ENCODE assay signal across 9 cellular contexts in the genomic region with DNA sequence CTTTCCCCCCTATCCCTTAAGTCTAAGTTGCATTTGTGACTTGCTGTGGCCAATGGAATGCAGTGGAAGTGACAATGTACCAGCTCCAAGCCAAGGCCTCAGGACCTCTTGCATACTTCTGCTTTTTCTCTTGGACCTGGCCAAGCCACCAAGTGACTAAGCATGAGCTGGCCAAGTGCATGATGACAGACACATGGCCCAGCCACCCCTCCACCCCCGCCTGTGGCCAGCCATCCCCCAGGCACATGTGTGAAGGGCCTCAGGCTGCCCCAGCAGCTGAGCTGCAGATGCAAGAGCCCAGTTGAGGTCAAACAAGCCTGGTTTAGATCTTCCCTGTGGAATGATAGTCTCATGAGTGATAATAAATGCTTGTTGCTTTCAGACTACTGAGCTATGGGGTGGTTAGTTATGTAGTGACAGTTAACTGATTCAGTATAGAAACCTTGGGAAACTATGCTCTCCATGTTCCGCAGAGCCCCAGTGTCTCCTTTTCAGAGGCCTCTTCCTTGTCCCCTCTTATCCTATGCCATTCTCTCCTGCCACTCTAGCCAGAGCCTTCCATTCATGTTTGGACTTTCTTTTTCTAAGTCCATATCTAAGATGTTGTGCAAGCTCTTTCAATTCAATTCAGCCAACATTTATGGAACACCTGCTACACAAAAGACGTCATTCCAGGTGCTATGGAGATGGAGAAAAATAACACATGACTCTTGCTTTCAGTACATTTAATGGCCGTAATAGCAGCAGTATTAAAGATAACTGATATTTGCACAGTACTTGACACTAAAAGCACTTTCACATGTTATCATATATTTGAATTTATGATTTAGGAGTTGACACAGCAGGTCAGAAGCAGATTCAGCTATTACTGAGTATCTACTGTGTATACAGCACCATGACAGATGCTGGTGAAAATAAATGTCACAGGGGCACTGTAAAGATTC. TPM values are rescaled to one million over a fixed set of nuclear protein-coding genes. Genes with fewer than 3 reads are reported as not detected.
DNase-seq lines count a peak whose midpoint lies in the region; ATAC-seq and TF ChIP-seq lines count a peak whose summit lies in the region.
"Had no signal": no experiment of that assay in that cellular context is flagged by ENCODE, and none has a peak within 500 bp of the region (broad histone marks: within the 10 kb centered on the region; RNA-seq: fewer than 3 reads in every experiment).

No MANE protein-coding gene starts in this region.

- peak overlapping the region in 1 of 4 donors; percentile 3 for H3K27ac ChIP-seq in sigmoid colon
- no peak overlapping the region for H3K27ac ChIP-seq in MM.1S (ENCODE audit: low read length)
- H3K27ac ChIP-seq: C4-2B had no signal

- no peaks in the 10 kb centered on the region for H3K36me3 ChIP-seq in sigmoid colon
- no peaks in the 10 kb centered on the region for H3K36me3 ChIP-seq in MM.1S (replicated peaks; ENCODE audit: insufficient read depth, low read length)

- no peak overlapping the region for H3K27ac Mint-ChIP-seq in activated CD4-positive, alpha-beta T cell treated with anti-CD3 and anti-CD28 coated beads for 36 hours
- H3K27ac Mint-ChIP-seq in immature natural killer cell = no peak overlapping the region

- no peak overlapping the region for H3K9ac ChIP-seq in MM.1S (ENCODE audit: low read length)

- H3K79me2 ChIP-seq in MM.1S (ENCODE audit: low read length) = no peaks in the 10 kb centered on the region

- POLR2A ChIA-PET in activated CD4-positive, alpha-beta T cell treated with anti-CD3 and anti-CD28 coated beads for 36 hours (lab: Charles Lee) = no interaction called here

- peaks cover 0 to 52% (median 22%) of the 10 kb centered on the region in 4 donors for H3K4me1 ChIP-seq in sigmoid colon
- no peaks in the 10 kb centered on the region for H3K4me1 ChIP-seq in MM.1S (ENCODE audit: low read length)

- peak; percentile 42 for ATAC-seq in activated CD4-positive, alpha-beta T cell treated with anti-CD3 and anti-CD28 coated beads for 36 hours
- ATAC-seq in HG03460 (IDR thresholded peaks at IDR 0.05; ENCODE audit: unreplicated experiment) = no peak

- peaks cover 0 to under 1% (median 0%) of the 10 kb centered on the region in 4 donors for H3K9me3 ChIP-seq in sigmoid colon
- no peaks in the 10 kb centered on the region for H3K9me3 ChIP-seq in MM.1S (replicated peaks; ENCODE audit: insufficient read depth, low read length)

- H3K36me3 Mint-ChIP-seq in activated CD4-positive, alpha-beta T cell treated with anti-CD3 and anti-CD28 coated beads for 36 hours (ENCODE audit: low read depth) = no peaks in the 10 kb centered on the region
- H3K36me3 Mint-ChIP-seq in immature natural killer cell = no peaks in the 10 kb centered on the region

- TF ChIP-seq EP300 in sigmoid colon (IDR thresholded peaks at IDR 0.05) = no peak

- no peak overlapping the region for H3K4me2 ChIP-seq in MM.1S (ENCODE audit: low read depth, low read length)

- no peaks in the 10 kb centered on the region for H3F3A ChIP-seq in MM.1S (ENCODE audit: insufficient read depth, low read length)

- no peak overlapping the region for H3K4me3 ChIP-seq in fibroblast of pulmonary artery (replicated peaks; ENCODE audit: low read depth, low read length)
- H3K4me3 ChIP-seq in sigmoid colon = no peak overlapping the region
- no peak overlapping the region for H3K4me3 ChIP-seq in MM.1S (ENCODE audit: low read length)

- no peaks in the 10 kb centered on the region for H3K27me3 ChIP-seq in sigmoid colon
- no peaks in the 10 kb centered on the region for H3K27me3 ChIP-seq in MM.1S (replicated peaks; ENCODE audit: insufficient read depth, low read length)

- TF ChIP-seq POLR2A in sigmoid colon (IDR thresholded peaks at IDR 0.05) = no peak

- H3K4me3 Mint-ChIP-seq in activated CD4-positive, alpha-beta T cell treated with anti-CD3 and anti-CD28 coated beads for 36 hours = no peak overlapping the region
- no peak overlapping the region for H3K4me3 Mint-ChIP-seq in immature natural killer cell

- H3K9me3 Mint-ChIP-seq in activated CD4-positive, alpha-beta T cell treated with anti-CD3 and anti-CD28 coated beads for 36 hours (ENCODE audit: low read depth) = peaks cover under 1% of the 10 kb centered on the region
- no peaks in the 10 kb centered on the region for H3K9me3 Mint-ChIP-seq in immature natural killer cell

- no peaks in the 10 kb centered on the region for H4K20me1 ChIP-seq in MM.1S (ENCODE audit: insufficient read depth, low read length)

- 48 to 62% methylated on average over 4 of the region's 4 CpGs for WGBS in sigmoid colon, 2 donors

- intact Hi-C loops in activated CD4-positive, alpha-beta T cell treated with anti-CD3 and anti-CD28 coated beads for 36 hours (cut with DNase I, micrococcal nuclease) = no loop called here
- intact Hi-C loops in sigmoid colon (cut with DNase I) = no loop called here

- DNase-seq in activated CD4-positive, alpha-beta T cell treated with anti-CD3 and anti-CD28 coated beads for 36 hours = peak; percentile 22
- no peak for DNase-seq in activated CD4-positive, alpha-beta T cell treated with anti-CD3 and anti-CD28 coated beads, Interleukin-2, amount 50 U/mL, for 4 hours
- peak; percentile 96 for DNase-seq in RPMI7951 (ENCODE audit: low read depth)
- DNase-seq in fibroblast of pulmonary artery (ENCODE audit: low read depth) = peak; percentile 77
- peak; percentile 82 for DNase-seq in sigmoid colon
- no peak for DNase-seq in immature natural killer cell
- DNase-seq in MM.1S = no peak

- peaks cover 5% of the 10 kb centered on the region for H3K27me3 Mint-ChIP-seq in activated CD4-positive, alpha-beta T cell treated with anti-CD3 and anti-CD28 coated beads for 36 hours
- H3K27me3 Mint-ChIP-seq in immature natural killer cell (ENCODE audit: low read depth in 3 of 3) = peaks cover 2 to 3% (median 3%) of the 10 kb centered on the region in 3 donors

- H3K4me1 Mint-ChIP-seq in activated CD4-positive, alpha-beta T cell treated with anti-CD3 and anti-CD28 coated beads for 36 hours = no peaks in the 10 kb centered on the region
- no peaks in the 10 kb centered on the region for H3K4me1 Mint-ChIP-seq in immature natural killer cell

- no peak overlapping the region for H2AFZ ChIP-seq in MM.1S (ENCODE audit: low read length)

- no peak for TF ChIP-seq CTCF in fibroblast of pulmonary artery (IDR thresholded peaks at IDR 0.05; ENCODE audit: low read length, missing control alignments)
- no peak for TF ChIP-seq CTCF in sigmoid colon (IDR thresholded peaks at IDR 0.05)
- TF ChIP-seq CTCF in MM.1S (IDR thresholded peaks at IDR 0.05; ENCODE audit: low read length) = no peak

- CTCF ChIA-PET in activated CD4-positive, alpha-beta T cell treated with anti-CD3 and anti-CD28 coated beads for 36 hours (lab: Charles Lee) = no interaction called here

- no peaks in the 10 kb centered on the region for H3K9me2 ChIP-seq in MM.1S (replicated peaks; ENCODE audit: insufficient read depth, low read length)

RNA-seq across cellular contexts. Expression of a gene that starts 55.5 kb away (rescaled TPM):
- total RNA-seq in activated CD4-positive, alpha-beta T cell treated with anti-CD3 and anti-CD28 coated beads for 36 hours = not detected
- total RNA-seq in RPMI7951 (2014; rRNA removed; shearing (Covaris generic)) = under 0.01 and 0.10 TPM in 2 replicates
- total RNA-seq in sigmoid colon = 10 to 100 TPM in 3 of 4 donors, 1 to 10 TPM in 1; 6.7 to 15.8 (median 11.3) TPM
- polyA plus RNA-seq in sigmoid colon = 1 to 10 TPM in 2 of 3 donors, not detected in 1; 1.1 to 1.8 TPM
- under 1 TPM in 1 of 3 donors, not detected in 2; 0.18 TPM for polyA plus RNA-seq in immature natural killer cell

Comparison
In these comparisons a context has a peak if more than half of its experiments do, and no peak if none do; other contexts are left out.
1. DNase-seq: peak in activated CD4-positive, alpha-beta T cell treated with anti-CD3 and anti-CD28 coated beads for 36 hours (single experiment), RPMI7951 (single experiment), fibroblast of pulmonary artery (single experiment) and sigmoid colon (single experiment); none in activated CD4-positive, alpha-beta T cell treated with anti-CD3 and anti-CD28 coated beads, Interleukin-2, amount 50 U/mL, for 4 hours (0 of 2), immature natural killer cell (0 of 3) and MM.1S (single experiment).